6 cellular contexts compared by ENCODE assay signal in genomic region chr6:42525132-42525531, GRCh38.
"Had no signal": no experiment of that assay in that cellular context is flagged by ENCODE, and none has a peak within 500 bp of the region (broad histone marks: within the 10 kb centered on the region; RNA-seq: fewer than 3 reads in every experiment).

No MANE protein-coding gene starts in this region.

- H3K9me3 Mint-ChIP-seq: IgD-negative memory B cell had no signal

- ATAC-seq: GM23338 had no signal

- H3K4me3 ChIP-seq: GM23338 had no signal

- H3K4me3 Mint-ChIP-seq: GM23338, H9, HFFc6, IgD-negative memory B cell had no signal

- H3K27ac Mint-ChIP-seq: GM23338, H9, HFFc6 had no signal

- H3K4me2 ChIP-seq: GM23338 had no signal

- H2AFZ ChIP-seq: GM23338 had no signal

- H3K27me3 Mint-ChIP-seq: IgD-negative memory B cell had no signal

- H3K36me3 Mint-ChIP-seq: IgD-negative memory B cell had no signal

- H3K4me1 Mint-ChIP-seq: GM23338, H9 had no signal

- DNase-seq: H9, HCEC 1CT, HFFc6, KG1 had no signal
